14 cellular contexts compared by ENCODE assay signal in the genomic region with DNA sequence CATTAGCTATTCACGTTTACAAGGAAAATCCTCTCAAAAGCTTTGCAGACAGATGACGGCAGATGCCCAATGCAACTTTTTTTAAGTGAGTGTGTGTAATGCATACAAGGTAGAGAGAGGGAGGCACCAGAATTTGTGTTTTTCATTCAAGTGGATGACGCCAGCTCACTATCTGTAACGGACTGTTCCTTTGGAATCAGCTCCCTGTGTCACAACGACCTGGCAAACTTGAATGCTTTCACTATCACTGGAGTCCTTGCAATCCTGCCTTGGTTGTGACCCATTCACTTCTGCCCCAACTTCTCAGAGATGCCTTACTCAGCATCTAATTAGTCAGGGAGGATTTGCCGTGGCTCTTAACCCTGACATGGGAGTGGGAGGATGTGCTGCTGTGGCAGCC.
DNase-seq lines count a peak whose midpoint lies in the region; ATAC-seq and TF ChIP-seq lines count a peak whose summit lies in the region.
"Had no signal": no experiment of that assay in that cellular context is flagged by ENCODE, and none has a peak within 500 bp of the region (broad histone marks: within the 10 kb centered on the region; RNA-seq: fewer than 3 reads in every experiment).

No MANE protein-coding gene starts in this region.

- DNase-seq in AG08396 (ENCODE audit: low spot score) (peak; percentile 38), NCI-H82 treated with DMSO at 0.1 percent for 48 hours (lab: John Stamatoyannopoulos, UW; ENCODE audit: unreplicated experiment) (peak; percentile 22), fibroblast of villous mesenchyme (ENCODE audit: low read depth) (peak; percentile 81), osteocyte (ENCODE audit: extremely low spot score, unreplicated experiment) (no peak), COLO829 (ENCODE audit: low spot score) (no peak), activated T-cell treated with anti-CD3 and anti-CD28 coated beads for 4 hours (no peak), NCI-H1092 treated with DMSO at 0.1 percent for 48 hours (lab: John Stamatoyannopoulos, UW) (no peak)
- DNase-seq in natural killer cell treated with Interleukin-12 subunit alpha and Interleukin-12 subunit beta and Interleukin-15 and Interleukin-18, amount 100 ng/mL, for 72 hours (ENCODE audit: low spot score): no peak
- DNase-seq: activated T-cell treated with anti-CD3 and anti-CD28 coated beads, Interleukin-2, amount 50 U/mL, for 1 hour; cerebellar nuclear complex; NCI-H1105; PC-3; stimulated activated CD4-positive, alpha-beta T cell treated with anti-CD3 and anti-CD28 coated beads, Interleukin-4, amount 100 ng/mL, for 24 hours had no signal

- no peak for ATAC-seq in natural killer cell treated with Interleukin-12 subunit alpha and Interleukin-12 subunit beta and Interleukin-15 and Interleukin-18, amount 100 ng/mL, for 72 hours
- ATAC-seq: PC-3 had no signal

- no peaks in the 10 kb centered on the region for H3K9me3 Mint-ChIP-seq in osteocyte (ENCODE audit: unreplicated experiment)
- H3K9me3 Mint-ChIP-seq in natural killer cell treated with Interleukin-12 subunit alpha and Interleukin-12 subunit beta and Interleukin-15 and Interleukin-18, amount 100 ng/mL, for 72 hours: no peaks in the 10 kb centered on the region

- H3K4me1 Mint-ChIP-seq in osteocyte (ENCODE audit: unreplicated experiment): peaks cover 69% of the 10 kb centered on the region
- peaks cover 0 to 5% of the 10 kb centered on the region in 2 donors for H3K4me1 Mint-ChIP-seq in natural killer cell treated with Interleukin-12 subunit alpha and Interleukin-12 subunit beta and Interleukin-15 and Interleukin-18, amount 100 ng/mL, for 72 hours (ENCODE audit: low read depth in 2 of 2)
- H3K4me1 Mint-ChIP-seq: B cell had no signal

- H3K27me3 Mint-ChIP-seq in osteocyte (ENCODE audit: unreplicated experiment): no peaks in the 10 kb centered on the region
- H3K27me3 Mint-ChIP-seq in natural killer cell treated with Interleukin-12 subunit alpha and Interleukin-12 subunit beta and Interleukin-15 and Interleukin-18, amount 100 ng/mL, for 72 hours: peaks cover 8 to 10% of the 10 kb centered on the region in 2 donors

- H3K36me3 Mint-ChIP-seq in osteocyte (ENCODE audit: unreplicated experiment): peaks cover 10% of the 10 kb centered on the region
- no peaks in the 10 kb centered on the region for H3K36me3 Mint-ChIP-seq in natural killer cell treated with Interleukin-12 subunit alpha and Interleukin-12 subunit beta and Interleukin-15 and Interleukin-18, amount 100 ng/mL, for 72 hours

- peak overlapping the region; percentile 82 for H3K27ac Mint-ChIP-seq in osteocyte (ENCODE audit: unreplicated experiment)
- no peak overlapping the region for H3K27ac Mint-ChIP-seq in natural killer cell treated with Interleukin-12 subunit alpha and Interleukin-12 subunit beta and Interleukin-15 and Interleukin-18, amount 100 ng/mL, for 72 hours
- H3K27ac Mint-ChIP-seq: B cell had no signal

- TF ChIP-seq CTCF in fibroblast of villous mesenchyme (IDR thresholded peaks at IDR 0.05; ENCODE audit: insufficient read depth, low read depth, low read length) (no peak), osteocyte (IDR thresholded peaks at IDR 0.05) (no peak)

- peak overlapping the region; percentile 15 for H3K4me3 ChIP-seq in fibroblast of villous mesenchyme (ENCODE audit: low read depth, low read length)

- H3K4me3 Mint-ChIP-seq in osteocyte (ENCODE audit: unreplicated experiment): no peak overlapping the region
- no peak overlapping the region for H3K4me3 Mint-ChIP-seq in natural killer cell treated with Interleukin-12 subunit alpha and Interleukin-12 subunit beta and Interleukin-15 and Interleukin-18, amount 100 ng/mL, for 72 hours
- H3K4me3 Mint-ChIP-seq: B cell had no signal

Comparison
In these comparisons a context has a peak if more than half of its experiments do, and no peak if none do; other contexts are left out.
1. DNase-seq: peak in AG08396 (single experiment), NCI-H82 treated with DMSO at 0.1 percent for 48 hours (single experiment) and fibroblast of villous mesenchyme (single experiment); none in osteocyte (single experiment), natural killer cell treated with Interleukin-12 subunit alpha and Interleukin-12 subunit beta and Interleukin-15 and Interleukin-18, amount 100 ng/mL, for 72 hours (single experiment), COLO829 (single experiment), activated T-cell treated with anti-CD3 and anti-CD28 coated beads for 4 hours (single experiment) and NCI-H1092 treated with DMSO at 0.1 percent for 48 hours (single experiment).